ENCODE assay signal across 2 cellular contexts in genomic region chr16:10817514-10817913, GRCh38.
A peak's percentile ranks its signal among the peaks of the same experiment; 100 is the strongest.
TF ChIP-seq lines count a peak whose summit lies in the region.

No MANE protein-coding gene starts in this region.

TF ChIP-seq in HEK293, 187 proteins besides CTCF, POLR2A, EP300 and RAD21:
- TF ChIP-seq ZNF623 (tag by site-specific recombination; IDR thresholded peaks at IDR 0.05) = peak; percentile 80
- peak; percentile 82 for TF ChIP-seq ZNF16 (tag by site-specific recombination; IDR thresholded peaks at IDR 0.05; ENCODE audit: low read depth)
- TF ChIP-seq ZNF768 (tag by site-specific recombination; IDR thresholded peaks at IDR 0.05) = no peak

TF ChIP-seq in HepG2, 621 proteins besides CTCF, POLR2A, EP300 and RAD21:
- TF ChIP-seq ZNF337 (CRISPR knock-in tag; IDR thresholded peaks at IDR 0.05; ENCODE audit: borderline replicate concordance, low read depth) = no peak
- 0 out of 2 replicates have a peak, but pooled peaks have one; percentile 65 for TF ChIP-seq FOXO4 (CRISPR knock-in tag; conservative IDR thresholded peaks at IDR 0.05)
